8 cellular contexts compared by ENCODE assay signal in genomic region chr7:20217193-20217948, GRCh38. TPM values are rescaled to one million over a fixed set of nuclear protein-coding genes. Genes with fewer than 3 reads are reported as not detected.
DNase-seq lines count a peak whose midpoint lies in the region; ATAC-seq and TF ChIP-seq lines count a peak whose summit lies in the region.

Gene MACC1 (minus strand): TSS chr7:20217384. CDS start chr7:20161862, 55,522 bp downstream.

- intact Hi-C loops in CD4-positive, alpha-beta memory T cell (cut with micrococcal nuclease), result no loop called here
- intact Hi-C loops in prostate gland (cut with DNase I), result no loop called here

- ATAC-seq in GM18861 (IDR thresholded peaks at IDR 0.05; ENCODE audit: unreplicated experiment) (peak; percentile 46), HG03039 (IDR thresholded peaks at IDR 0.05; ENCODE audit: unreplicated experiment) (peak; percentile 38)
- ATAC-seq in activated T-helper 17 cell treated with anti-CD3 and anti-CD28 coated beads, Interleukin-2, amount 50 U/mL, for 72 hours (replicated peaks), result no peak

- TF ChIP-seq POLR2A in prostate gland (IDR thresholded peaks at IDR 0.05), result no peak

- H3K9me3 ChIP-seq in CD4-positive, alpha-beta memory T cell (ENCODE audit: control insufficient read depth in 1 of 2, low read length in 2 of 2), result no peaks in the 10 kb centered on the region
- no peaks in the 10 kb centered on the region for H3K9me3 ChIP-seq in endodermal cell (ENCODE audit: control insufficient read depth, low read length)
- H3K9me3 ChIP-seq in prostate gland, result no peaks in the 10 kb centered on the region

- no peaks in the 10 kb centered on the region for H3K36me3 ChIP-seq in CD4-positive, alpha-beta memory T cell (ENCODE audit: insufficient read depth, low read length)
- H3K36me3 ChIP-seq in endodermal cell (ENCODE audit: control insufficient read depth, insufficient read depth, low read length) (no peaks in the 10 kb centered on the region), prostate gland (no peaks in the 10 kb centered on the region)

- peak within 1 kb of the TSS in 2 of 7 donors; percentile 50 to 53 for H3K27ac Mint-ChIP-seq in CD4-positive, alpha-beta memory T cell
- peak within 1 kb of the TSS; percentile 91 for H3K27ac Mint-ChIP-seq in endodermal cell
- no peak within 1 kb of the TSS for H3K27ac Mint-ChIP-seq in activated T-helper 17 cell treated with anti-CD3 and anti-CD28 coated beads, Interleukin-2, amount 50 U/mL, for 72 hours

- H3K27me3 Mint-ChIP-seq in CD4-positive, alpha-beta memory T cell, result no peaks in the 10 kb centered on the region
- no peaks in the 10 kb centered on the region for H3K27me3 Mint-ChIP-seq in endodermal cell (ENCODE audit: insufficient read depth)
- H3K27me3 Mint-ChIP-seq in activated T-helper 17 cell treated with anti-CD3 and anti-CD28 coated beads, Interleukin-2, amount 50 U/mL, for 72 hours, result peaks cover 4% of the 10 kb centered on the region

- H3K27ac ChIP-seq in CD4-positive, alpha-beta memory T cell (ENCODE audit: low read depth, low read length), result no peak within 1 kb of the TSS
- H3K27ac ChIP-seq in endodermal cell (ENCODE audit: low read depth, low read length) (no peak within 1 kb of the TSS), prostate gland (peak within 1 kb of the TSS in 1 of 2 donors; percentile 27)

- no peaks in the 10 kb centered on the region for H3K36me3 Mint-ChIP-seq in CD4-positive, alpha-beta memory T cell
- no peaks in the 10 kb centered on the region for H3K36me3 Mint-ChIP-seq in endodermal cell (ENCODE audit: low read depth)
- no peaks in the 10 kb centered on the region for H3K36me3 Mint-ChIP-seq in activated T-helper 17 cell treated with anti-CD3 and anti-CD28 coated beads, Interleukin-2, amount 50 U/mL, for 72 hours (ENCODE audit: low read depth)

- CTCF ChIA-PET in CD4-positive, alpha-beta memory T cell (lab: Charles Lee; ENCODE audit: partially characterized antibody), result no interaction called here

- H3K4me1 ChIP-seq in CD4-positive, alpha-beta memory T cell (ENCODE audit: insufficient read depth, low read length), result no peaks in the 10 kb centered on the region
- H3K4me1 ChIP-seq in endodermal cell (ENCODE audit: control insufficient read depth, insufficient read depth, low read length), result peaks cover 9% of the 10 kb centered on the region
- H3K4me1 ChIP-seq in prostate gland (replicated peaks), result no peaks in the 10 kb centered on the region

- H3K4me3 ChIP-seq in CD4-positive, alpha-beta memory T cell (ENCODE audit: low read length in 2 of 2), result no peak within 1 kb of the TSS
- H3K4me3 ChIP-seq in endodermal cell (ENCODE audit: low read length) (no peak within 1 kb of the TSS), prostate gland (no peak within 1 kb of the TSS)

- DNase-seq in CD4-positive, alpha-beta memory T cell, result peak in 3 of 5 donors; percentile 9 to 24 (median 13)
- peak; percentile 91 to 96 for DNase-seq in NCI-H526 (lab: John Stamatoyannopoulos, UW)
- peak; percentile 89 for DNase-seq in endodermal cell
- peak; percentile 66 for DNase-seq in prostate gland (ENCODE audit: low spot score)
- DNase-seq in NCI-H446 treated with DMSO at 0.1 percent for 48 hours (lab: John Stamatoyannopoulos, UW), result no peak

- TF ChIP-seq CTCF in endodermal cell (conservative IDR thresholded peaks at IDR 0.05), result peak; percentile 72
- TF ChIP-seq CTCF in prostate gland (IDR thresholded peaks at IDR 0.05), result peak in 3 of 4 experiments; percentile 30 to 53 (median 51)

- H3K4me3 Mint-ChIP-seq in CD4-positive, alpha-beta memory T cell, result peak within 1 kb of the TSS in 1 of 8 donors; percentile 2
- peak within 1 kb of the TSS; percentile 36 for H3K4me3 Mint-ChIP-seq in endodermal cell
- H3K4me3 Mint-ChIP-seq in activated T-helper 17 cell treated with anti-CD3 and anti-CD28 coated beads, Interleukin-2, amount 50 U/mL, for 72 hours, result no peak within 1 kb of the TSS

- no peaks in the 10 kb centered on the region for H3K27me3 ChIP-seq in CD4-positive, alpha-beta memory T cell (ENCODE audit: insufficient read depth, low read length)
- no peaks in the 10 kb centered on the region for H3K27me3 ChIP-seq in endodermal cell (ENCODE audit: control insufficient read depth, insufficient read depth, low read length, poor library complexity, severe bottlenecking)
- H3K27me3 ChIP-seq in prostate gland (replicated peaks; ENCODE audit: insufficient read depth), result no peaks in the 10 kb centered on the region

- peaks cover 0 to 6% (median 2%) of the 10 kb centered on the region in 8 donors for H3K9me3 Mint-ChIP-seq in CD4-positive, alpha-beta memory T cell
- H3K9me3 Mint-ChIP-seq in endodermal cell, result no peaks in the 10 kb centered on the region
- H3K9me3 Mint-ChIP-seq in activated T-helper 17 cell treated with anti-CD3 and anti-CD28 coated beads, Interleukin-2, amount 50 U/mL, for 72 hours, result peaks cover 9% of the 10 kb centered on the region

- 37 to 57% methylated on average over 2 to 6 of the region's 6 CpGs for WGBS in endodermal cell (ENCODE audit: insufficient coverage in 1 of 2, insufficient read length in 1 of 2), 2 experiments
- WGBS in prostate gland, result 26% methylated on average over 6 of the region's 6 CpGs

- POLR2A ChIA-PET in CD4-positive, alpha-beta memory T cell (lab: Charles Lee; ENCODE audit: partially characterized antibody), result no interaction called here

- no peak within 1 kb of the TSS for H3K9ac ChIP-seq in endodermal cell (ENCODE audit: extremely low read depth, low read length, poor library complexity, severe bottlenecking)

- H3K4me1 Mint-ChIP-seq in CD4-positive, alpha-beta memory T cell, result peaks cover 0 to 2% (median 0%) of the 10 kb centered on the region in 4 donors
- H3K4me1 Mint-ChIP-seq in endodermal cell, result peaks cover 44% of the 10 kb centered on the region
- H3K4me1 Mint-ChIP-seq in activated T-helper 17 cell treated with anti-CD3 and anti-CD28 coated beads, Interleukin-2, amount 50 U/mL, for 72 hours, result peaks cover 7% of the 10 kb centered on the region

RNA-seq across cellular contexts. Expression of gene MACC1, which starts in this region (rescaled TPM):
- under 1 TPM in 1 of 2 experiments, not detected in 1; 0.09 TPM for total RNA-seq in CD4-positive, alpha-beta memory T cell
- under 1 TPM in 1 of 2 donors, not detected in 1; 0.05 TPM for polyA plus RNA-seq in CD4-positive, alpha-beta memory T cell
- 1 to 10 TPM; 1.4 to 2.0 TPM for total RNA-seq in endodermal cell
- polyA plus RNA-seq in endodermal cell (2013, experiment 1 of 2), result 0.32 TPM
- 0.17 TPM for polyA plus RNA-seq in endodermal cell (2013, experiment 2 of 2)
- total RNA-seq in prostate gland, result 1 to 10 TPM; 3.0 to 3.4 TPM
- total RNA-seq in activated T-helper 17 cell treated with anti-CD3 and anti-CD28 coated beads, Interleukin-2, amount 50 U/mL, for 72 hours, result 1 to 10 TPM; 1.5 to 2.5 TPM

Comparison
In these comparisons a context has a peak if more than half of its experiments do, and no peak if none do; other contexts are left out.
1. Peak in DNase-seq in CD4-positive, alpha-beta memory T cell; RNA of the gene not detected or under 1 TPM.